ENCODE assay signal across 30 cellular contexts in the genomic region with DNA sequence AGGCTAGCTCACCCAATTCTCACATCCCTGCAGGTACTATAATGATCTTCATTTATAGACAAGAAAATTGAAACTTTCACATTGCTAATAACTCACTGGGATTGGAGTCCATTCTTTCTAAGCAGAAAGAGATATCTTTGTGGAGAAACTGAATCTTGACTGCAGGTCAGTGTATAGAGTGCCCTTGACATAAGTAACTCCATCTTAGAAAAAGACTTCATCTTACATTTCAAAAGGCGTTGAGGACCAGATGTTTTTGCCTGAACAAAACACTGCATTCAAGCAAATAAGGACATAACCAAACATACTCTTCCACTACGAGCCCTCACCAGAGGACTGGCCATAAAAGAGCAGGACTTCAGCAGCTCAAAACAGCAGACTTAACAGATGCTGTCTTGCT. TPM values are rescaled to one million over a fixed set of nuclear protein-coding genes. Genes with fewer than 3 reads are reported as not detected.
"Had no signal": no experiment of that assay in that cellular context is flagged by ENCODE, and none has a peak within 500 bp of the region (broad histone marks: within the 10 kb centered on the region; RNA-seq: fewer than 3 reads in every experiment).

No MANE protein-coding gene starts in this region.

- ATAC-seq: activated CD8-positive, alpha-beta T cell treated with anti-CD3 and anti-CD28 coated beads for 36 hours; activated naive CD8-positive, alpha-beta T cell treated with anti-CD3 and anti-CD28 coated beads, Interleukin-2, amount 50 U/mL, for 24 hours had no signal

- H3K4me3 ChIP-seq: ascending aorta had no signal

- H3K27me3 ChIP-seq: ascending aorta had no signal

- DNase-seq: activated B cell treated with CpG ODN at 0.5 μM for 24 hours; activated CD4-positive, alpha-beta memory T cell treated with anti-CD3 and anti-CD28 coated beads for 36 hours; activated CD4-positive, alpha-beta T cell treated with anti-CD3 and anti-CD28 coated beads for 4 hours; activated CD4-positive, alpha-beta T cell treated with anti-CD3 and anti-CD28 coated beads, Interleukin-2, amount 10 ng/mL, durations not matched to agents 24 days and 14 days; activated CD4-positive, alpha-beta T cell treated with anti-CD3 and anti-CD28 coated beads, Interleukin-2, amount 50 U/mL, for 1 hour; activated CD4-positive, alpha-beta T cell treated with anti-CD3 and anti-CD28 coated beads, Interleukin-2, amount 50 U/mL, for 4 hours; activated CD4-positive, CD25-positive, alpha-beta regulatory T cell treated with anti-CD3 and anti-CD28 coated beads, Interleukin-2, amount 50 U/mL, for 72 hours; activated CD8-positive, alpha-beta memory T cell treated with anti-CD3 and anti-CD28 coated beads, Interleukin-2, amount 50 U/mL, for 48 hours; activated CD8-positive, alpha-beta T cell treated with anti-CD3 and anti-CD28 coated beads for 36 hours; activated effector memory CD4-positive, alpha-beta T cell treated with Interleukin-2 at 50 U/mL for 16 hours; activated gamma-delta T cell; activated naive CD4-positive, alpha-beta T cell treated with anti-CD3 and anti-CD28 coated beads, Interleukin-2, amount 10 ng/mL, durations not matched to agents 7 days and 5 days; activated naive CD4-positive, alpha-beta T cell treated with Interleukin-2 at 50 U/mL for 16 hours; activated naive CD8-positive, alpha-beta T cell treated with anti-CD3 and anti-CD28 coated beads, Interleukin-2, amount 10 ng/mL, durations not matched to agents 7 days and 5 days; activated naive CD8-positive, alpha-beta T cell treated with anti-CD3 and anti-CD28 coated beads, Interleukin-2, amount 50 U/mL, for 24 hours; activated T-cell treated with anti-CD3 and anti-CD28 coated beads, Interleukin-2, amount 50 U/mL, for 24 hours; activated T-cell treated with anti-CD3 and anti-CD28 coated beads, Interleukin-2, amount 50 U/mL, for 48 hours; amygdala; anterior cingulate cortex; central memory CD4-positive, alpha-beta T cell; T-helper 1 cell; T-helper 2 cell; T-helper 9 cell had no signal

- H3K36me3 ChIP-seq: ascending aorta had no signal

- FAIRE-seq: TTC549 had no signal

- H3K9me3 ChIP-seq: ascending aorta had no signal

- H3K4me1 ChIP-seq: ascending aorta had no signal

- H3K27ac ChIP-seq: ascending aorta, VCaP had no signal

RNA-seq across cellular contexts. Expression of a gene that starts 6.8 kb away (rescaled TPM):
- total RNA-seq: activated B cell treated with CpG ODN at 0.5 μM for 24 hours; activated CD4-positive, alpha-beta memory T cell treated with anti-CD3 and anti-CD28 coated beads for 36 hours; activated CD4-positive, alpha-beta T cell treated with anti-CD3 and anti-CD28 coated beads, Interleukin-2, amount 10 ng/mL, durations not matched to agents 24 days and 14 days; activated CD8-positive, alpha-beta memory T cell treated with anti-CD3 and anti-CD28 coated beads for 36 hours; activated CD8-positive, alpha-beta T cell treated with anti-CD3 and anti-CD28 coated beads for 36 hours; activated T-helper 2 cell treated with anti-CD3 and anti-CD28 coated beads, Interferon-gamma antibody, Interleukin-2, Interleukin-4, amounts not matched to agents 10 μg/mL and 5 μg/mL and 100 μg/mL, durations not matched to agents 14 hours and 24 hours and 36 hours; ascending aorta; cardiac septum; cerebellum had no signal
